ENCODE assay signal across 8 cellular contexts in the genomic region with DNA sequence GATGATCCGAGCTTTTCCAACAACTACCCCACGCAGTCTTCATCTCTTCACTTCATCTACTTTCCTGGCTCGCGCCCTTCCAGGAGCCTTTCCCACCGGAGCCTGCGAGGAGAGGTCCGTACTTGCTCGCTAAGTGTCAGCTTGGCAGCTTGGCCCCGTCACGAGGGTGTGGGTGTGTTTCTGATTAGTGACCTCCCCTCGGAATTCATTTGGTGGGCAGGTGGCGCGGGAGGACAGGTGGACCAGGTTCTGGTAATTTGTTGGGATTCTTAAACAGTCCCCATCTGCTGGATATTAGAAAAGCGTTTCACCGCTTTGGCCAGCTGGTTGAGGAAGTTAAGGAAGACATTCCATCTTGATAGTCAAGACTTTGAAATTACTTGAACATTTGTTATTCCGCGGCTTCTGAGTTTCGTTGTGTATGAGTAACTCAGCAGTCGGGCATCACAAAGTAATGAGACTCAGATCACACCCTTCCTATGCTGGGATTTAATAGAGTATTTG. TPM values are rescaled to one million over a fixed set of nuclear protein-coding genes. Genes with fewer than 3 reads are reported as not detected.
DNase-seq lines count a peak whose midpoint lies in the region; FAIRE-seq and TF ChIP-seq lines count a peak whose summit lies in the region.

No MANE protein-coding gene starts in this region.

- no peak for TF ChIP-seq POLR2A in H54 (IDR thresholded peaks at IDR 0.05; ENCODE audit: low read depth, low read length)

- H3K9me3 ChIP-seq in MG63, result no peaks in the 10 kb centered on the region

- FAIRE-seq in H54 (lab: Jason Lieb, UNC), result no peak

- DNase-seq in GM04504 (ENCODE audit: low read depth), result peak; percentile 37
- peak; percentile 5 for DNase-seq in H54 (ENCODE audit: insufficient read length, low spot score)
- DNase-seq in MG63, result peak; percentile 65
- DNase-seq in activated CD4-positive, alpha-beta T cell treated with anti-CD3 and anti-CD28 coated beads for 48 hours, result peak; percentile 68
- DNase-seq in effector CD4-positive, alpha-beta T cell, result peak; percentile 30
- peak; percentile 89 for DNase-seq in mesenteric fat pad (ENCODE audit: low spot score)
- peak; percentile 22 to 30 for DNase-seq in stimulated activated CD8-positive, alpha-beta memory T cell treated with anti-CD3 and anti-CD28 coated beads, Interleukin-2, amount 100 ng/mL, for 48 hours (ENCODE audit: low read depth in 2 of 2)
- DNase-seq in NCI-H128 (lab: John Stamatoyannopoulos, UW; ENCODE audit: unreplicated experiment), result no peak

- H3K4me3 ChIP-seq in MG63, result peak overlapping the region; percentile 98

- no peaks in the 10 kb centered on the region for H3K27me3 ChIP-seq in MG63

- H3K36me3 ChIP-seq in MG63, result peaks cover 42% of the 10 kb centered on the region

RNA-seq across cellular contexts. Expression of a gene that starts 0.5 kb away (rescaled TPM):
- 52.6 and 144 TPM in 2 replicates for total RNA-seq in MG63 (2014; rRNA removed; shearing (Covaris generic); ENCODE audit: low replicate concordance)
- 57.4 TPM for total RNA-seq in mesenteric fat pad
